ENCODE assay signal across 24 cellular contexts in the genomic region with DNA sequence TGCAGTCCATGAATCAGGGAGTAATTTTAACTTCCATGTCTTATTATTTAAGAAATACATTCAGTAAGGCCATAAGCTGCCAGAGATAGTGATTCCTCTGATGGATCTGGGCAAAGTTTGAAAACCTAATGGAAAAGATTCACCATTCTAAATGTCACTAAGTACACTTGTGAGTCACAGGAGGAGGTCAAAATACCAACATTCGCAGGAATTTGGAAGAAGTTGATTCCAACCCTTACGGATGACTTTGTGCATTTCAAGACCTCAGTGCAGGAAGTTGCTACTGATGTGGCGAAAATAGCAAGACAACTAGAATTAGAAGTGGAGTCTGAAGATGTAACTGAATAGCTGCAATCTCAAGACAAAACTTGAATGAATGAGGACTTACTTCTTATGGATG.
DNase-seq lines count a peak whose midpoint lies in the region; ATAC-seq, FAIRE-seq and TF ChIP-seq lines count a peak whose summit lies in the region.
"Had no signal": no experiment of that assay in that cellular context is flagged by ENCODE, and none has a peak within 500 bp of the region (broad histone marks: within the 10 kb centered on the region; RNA-seq: fewer than 3 reads in every experiment).

No MANE protein-coding gene starts in this region.

- in situ Hi-C loops in astrocyte of the spinal cord (cut with HindIII; ENCODE audit: low sequenced_read_pairs) (no loop called here), GM13976 (cut with MboI; ENCODE audit: low sequenced_read_pairs, unreplicated experiment) (no loop called here)

- no peak for TF ChIP-seq CTCF in astrocyte of the spinal cord (IDR thresholded peaks at IDR 0.05; ENCODE audit: low read depth, low read length)
- TF ChIP-seq CTCF in GM13976 (IDR thresholded peaks at IDR 0.05; ENCODE audit: borderline replicate concordance, control extremely low read depth, extremely low read depth, insufficient read depth, missing control alignments), result no peak
- no peak for TF ChIP-seq CTCF in omental fat pad (IDR thresholded peaks at IDR 0.05)

- FAIRE-seq in GM18507 (lab: Jason Lieb, UNC), result peak; percentile 64
- FAIRE-seq: A204.1, HepG2 had no signal

- DNase-seq in AG08395 (ENCODE audit: low spot score) (peak; percentile 39), GM18507 (ENCODE audit: extremely low spot score, insufficient read length, low read depth) (no peak), astrocyte of the spinal cord (ENCODE audit: low read depth, low spot score) (peak; percentile 13), iris pigment epithelial cell (ENCODE audit: low read depth) (peak; percentile 46), GM13976 (ENCODE audit: low spot score) (no peak), omental fat pad (ENCODE audit: low spot score) (no peak), NCI-H1417 treated with DMSO at 0.1 percent for 48 hours (lab: John Stamatoyannopoulos, UW) (no peak)
- DNase-seq: activated CD4-positive, alpha-beta T cell treated with anti-CD3 and anti-CD28 coated beads for 48 hours; activated naive CD4-positive, alpha-beta T cell treated with anti-CD3 and anti-CD28 coated beads, Interleukin-2, amount 10 ng/mL, durations not matched to agents 7 days and 5 days; activated T-cell treated with anti-CD3 and anti-CD28 coated beads, Interleukin-2, amount 50 U/mL, for 72 hours; effector CD8-positive, alpha-beta T cell; GF-D8; head of caudate nucleus; naive B cell; NCI-H1436; NK-92 treated with Interleukin-12 subunit alpha and Interleukin-12 subunit beta, amount 100 ng/mL, for 24 hours; stimulated activated CD4-positive, alpha-beta T cell treated with anti-CD3 and anti-CD28 coated beads, Interleukin-12 subunit alpha, Interleukin-12 subunit beta, amount 100 ng/mL, for 4 hours; stimulated activated naive CD8-positive, alpha-beta T cell treated with anti-CD3 and anti-CD28 coated beads, Interleukin-15, amount 100 ng/mL, for 72 hours; T-cell had no signal

- ATAC-seq in HG03442 (IDR thresholded peaks at IDR 0.05; ENCODE audit: unreplicated experiment), result no peak
- ATAC-seq in omental fat pad (ENCODE audit: low FRiP score), result no peak
- ATAC-seq: activated T-cell treated with anti-CD3 and anti-CD28 coated beads, Interleukin-2, amount 50 U/mL, for 72 hours; HepG2; Panc1; stimulated activated naive CD8-positive, alpha-beta T cell treated with anti-CD3 and anti-CD28 coated beads, Interleukin-15, amount 100 ng/mL, for 72 hours; T-cell had no signal

- H3K4me3 ChIP-seq in astrocyte of the spinal cord (ENCODE audit: low read depth, low read length), result no peak overlapping the region
- H3K4me3 ChIP-seq: ascending aorta had no signal

Comparison
In these comparisons a context has a peak if more than half of its experiments do, and no peak if none do; other contexts are left out.
1. DNase-seq: peak in AG08395 (single experiment), astrocyte of the spinal cord (single experiment) and iris pigment epithelial cell (single experiment); none in GM18507 (single experiment), GM13976 (single experiment), omental fat pad (single experiment) and NCI-H1417 treated with DMSO at 0.1 percent for 48 hours (single experiment).